Comparison of ENCODE assay signal across 17 cellular contexts in genomic region chr3:112446343-112446742, GRCh38. TPM values are rescaled to one million over a fixed set of nuclear protein-coding genes. Genes with fewer than 3 reads are reported as not detected.
DNase-seq lines count a peak whose midpoint lies in the region; ATAC-seq and TF ChIP-seq lines count a peak whose summit lies in the region.
"Had no signal": no experiment of that assay in that cellular context is flagged by ENCODE, and none has a peak within 500 bp of the region (broad histone marks: within the 10 kb centered on the region; RNA-seq: fewer than 3 reads in every experiment).

No MANE protein-coding gene starts in this region.

- DNase-seq in NCI-H1417 (lab: John Stamatoyannopoulos, UW) (peak in 2 of 3 experiments; percentile 4 to 50), NCI-H1417 treated with DMSO at 0.1 percent for 48 hours (lab: John Stamatoyannopoulos, UW) (no peak), NCI-H2171 treated with DMSO at 0.1 percent for 48 hours (lab: John Stamatoyannopoulos, UW) (peak; percentile 100), choroid plexus epithelial cell (ENCODE audit: low read depth) (peak; percentile 73), trophoblast cell (peak; percentile 60 to 64), body of pancreas (no peak)
- no peak for DNase-seq in effector memory CD4-positive, alpha-beta T cell
- DNase-seq in activated T-cell treated with anti-CD3 and anti-CD28 coated beads, Interleukin-2, amount 50 U/mL, for 24 hours: no peak
- DNase-seq: activated CD8-positive, alpha-beta memory T cell treated with anti-CD3 and anti-CD28 coated beads, Interleukin-2, amount 50 U/mL, for 4 hours; activated naive CD8-positive, alpha-beta T cell treated with anti-CD3 and anti-CD28 coated beads for 36 hours; left lung; NCI-H510A; nucleus accumbens; transverse colon had no signal

- H3K18ac ChIP-seq in trophoblast cell (ENCODE audit: low read length): no peak overlapping the region

- no peak overlapping the region for H4K8ac ChIP-seq in trophoblast cell (ENCODE audit: low read depth, low read length)

- no peak overlapping the region for H3K4ac ChIP-seq in trophoblast cell (ENCODE audit: low read depth, low read length)

- H3K23ac ChIP-seq in trophoblast cell (ENCODE audit: low read length): no peak overlapping the region

- H3K4me1 ChIP-seq in trophoblast cell (ENCODE audit: control insufficient read depth in 1 of 2, insufficient read depth in 2 of 2, low read length in 2 of 2): no peaks in the 10 kb centered on the region
- H3K4me1 ChIP-seq in effector memory CD4-positive, alpha-beta T cell (ENCODE audit: control insufficient read depth, insufficient read depth, low read length, poor library complexity, severe bottlenecking): no peaks in the 10 kb centered on the region
- no peaks in the 10 kb centered on the region for H3K4me1 ChIP-seq in body of pancreas
- H3K4me1 ChIP-seq: left lung, transverse colon had no signal

- H2AK5ac ChIP-seq in trophoblast cell (ENCODE audit: low read length): no peak overlapping the region

- no peaks in the 10 kb centered on the region for H3K79me2 ChIP-seq in trophoblast cell (ENCODE audit: control insufficient read depth, insufficient read depth, low read length, poor library complexity)

- no peak for ATAC-seq in body of pancreas
- ATAC-seq: left lung had no signal

- no peak overlapping the region for H3K4me2 ChIP-seq in trophoblast cell (ENCODE audit: low read length)

- H2BK120ac ChIP-seq in trophoblast cell (ENCODE audit: insufficient read depth, low read length, poor library complexity): no peak overlapping the region

- no peaks in the 10 kb centered on the region for H3K36me3 Mint-ChIP-seq in activated T-cell treated with anti-CD3 and anti-CD28 coated beads, Interleukin-2, amount 50 U/mL, for 24 hours (ENCODE audit: low read depth)

- H2AFZ ChIP-seq in trophoblast cell (ENCODE audit: insufficient read depth, low read length, poor library complexity): no peak overlapping the region

- TF ChIP-seq POLR2A in body of pancreas (IDR thresholded peaks at IDR 0.05): no peak

- no peak overlapping the region for H3K4me3 Mint-ChIP-seq in activated T-cell treated with anti-CD3 and anti-CD28 coated beads, Interleukin-2, amount 50 U/mL, for 24 hours
- H3K4me3 Mint-ChIP-seq: activated naive CD8-positive, alpha-beta T cell treated with anti-CD3 and anti-CD28 coated beads for 36 hours; dendritic cell treated with granulocyte-macrophage colony-stimulating factor and Interleukin-4, amounts not matched to agents 40 ng/mL and 50 ng/mL, for 4 days had no signal

- H2BK12ac ChIP-seq in trophoblast cell (ENCODE audit: low read length): no peak overlapping the region

- no peak overlapping the region for H4K12ac ChIP-seq in trophoblast cell (ENCODE audit: low read depth, low read length)

- no peaks in the 10 kb centered on the region for H3K9me3 Mint-ChIP-seq in activated T-cell treated with anti-CD3 and anti-CD28 coated beads, Interleukin-2, amount 50 U/mL, for 24 hours
- H3K9me3 Mint-ChIP-seq: dendritic cell treated with granulocyte-macrophage colony-stimulating factor and Interleukin-4, amounts not matched to agents 40 ng/mL and 50 ng/mL, for 4 days had no signal

- H3K9me3 ChIP-seq in trophoblast cell (ENCODE audit: insufficient read depth, low read depth, low read length) (no peaks in the 10 kb centered on the region), body of pancreas (no peaks in the 10 kb centered on the region)
- no peaks in the 10 kb centered on the region for H3K9me3 ChIP-seq in effector memory CD4-positive, alpha-beta T cell (ENCODE audit: control insufficient read depth, low read length)
- H3K9me3 ChIP-seq: left lung, transverse colon had no signal

- no peak overlapping the region for H3K27ac Mint-ChIP-seq in activated T-cell treated with anti-CD3 and anti-CD28 coated beads, Interleukin-2, amount 50 U/mL, for 24 hours
- H3K27ac Mint-ChIP-seq: activated naive CD8-positive, alpha-beta T cell treated with anti-CD3 and anti-CD28 coated beads for 36 hours; dendritic cell treated with granulocyte-macrophage colony-stimulating factor and Interleukin-4, amounts not matched to agents 40 ng/mL and 50 ng/mL, for 4 days had no signal

- intact Hi-C loops in body of pancreas (cut with DNase I): no loop called here

- H3K79me1 ChIP-seq in trophoblast cell (ENCODE audit: low read length): no peaks in the 10 kb centered on the region

- WGBS in trophoblast cell (ENCODE audit: extremely low coverage, insufficient coverage, insufficient read length): no CpG with 5 or more reads among the region's 1 CpG
- WGBS in body of pancreas, 2 donors: 67 to 93% methylated on average over 1 of the region's 1 CpG

- TF ChIP-seq CTCF in choroid plexus epithelial cell (conservative IDR thresholded peaks at IDR 0.05; ENCODE audit: low read depth, low read length): no peak
- no peak for TF ChIP-seq CTCF in body of pancreas (IDR thresholded peaks at IDR 0.05)

- H3K27me3 Mint-ChIP-seq in activated T-cell treated with anti-CD3 and anti-CD28 coated beads, Interleukin-2, amount 50 U/mL, for 24 hours: no peaks in the 10 kb centered on the region
- H3K27me3 Mint-ChIP-seq: activated naive CD8-positive, alpha-beta T cell treated with anti-CD3 and anti-CD28 coated beads for 36 hours; dendritic cell treated with granulocyte-macrophage colony-stimulating factor and Interleukin-4, amounts not matched to agents 40 ng/mL and 50 ng/mL, for 4 days had no signal

- no peak overlapping the region for H4K91ac ChIP-seq in trophoblast cell (ENCODE audit: low read depth, low read length)

- H3K27me3 ChIP-seq in trophoblast cell (ENCODE audit: insufficient read depth, low read length): no peaks in the 10 kb centered on the region
- no peaks in the 10 kb centered on the region for H3K27me3 ChIP-seq in effector memory CD4-positive, alpha-beta T cell (replicated peaks; ENCODE audit: control insufficient read depth, insufficient read depth, low read length, poor library complexity, severe bottlenecking)
- H3K27me3 ChIP-seq in body of pancreas: no peaks in the 10 kb centered on the region
- H3K27me3 ChIP-seq: left lung, transverse colon had no signal

- no peak overlapping the region for H2BK5ac ChIP-seq in trophoblast cell (ENCODE audit: low read depth, low read length, poor library complexity)

- H3K9ac ChIP-seq in trophoblast cell (ENCODE audit: low read length): no peak overlapping the region

- H3K4me1 Mint-ChIP-seq in activated T-cell treated with anti-CD3 and anti-CD28 coated beads, Interleukin-2, amount 50 U/mL, for 24 hours (ENCODE audit: low read depth): peaks cover 14% of the 10 kb centered on the region

- H3K36me3 ChIP-seq in trophoblast cell (ENCODE audit: control insufficient read depth in 1 of 2, insufficient read depth in 2 of 2, low read length in 2 of 2) (no peaks in the 10 kb centered on the region), body of pancreas (replicated peaks in 1 of 2; ENCODE audit: insufficient read depth in 1 of 2, low read depth in 2 of 2) (no peaks in the 10 kb centered on the region)
- H3K36me3 ChIP-seq in effector memory CD4-positive, alpha-beta T cell (ENCODE audit: control insufficient read depth, insufficient read depth, low read length): no peaks in the 10 kb centered on the region
- H3K36me3 ChIP-seq: left lung, transverse colon had no signal

- no peak overlapping the region for H3K4me3 ChIP-seq in choroid plexus epithelial cell (ENCODE audit: low read depth, low read length)
- no peak overlapping the region for H3K4me3 ChIP-seq in trophoblast cell (ENCODE audit: low read depth, low read length)
- no peak overlapping the region for H3K4me3 ChIP-seq in effector memory CD4-positive, alpha-beta T cell (ENCODE audit: insufficient read depth, low read depth, low read length, poor library complexity, severe bottlenecking)
- H3K4me3 ChIP-seq in body of pancreas: no peak overlapping the region
- H3K4me3 ChIP-seq: left lung, transverse colon had no signal

- H3K27ac ChIP-seq in trophoblast cell (ENCODE audit: low read depth, low read length): no peak overlapping the region
- no peak overlapping the region for H3K27ac ChIP-seq in effector memory CD4-positive, alpha-beta T cell (ENCODE audit: insufficient read depth, low read length, poor library complexity, severe bottlenecking)
- H3K27ac ChIP-seq in body of pancreas: no peak overlapping the region
- H3K27ac ChIP-seq: 22Rv1, left lung, transverse colon had no signal

- H3K14ac ChIP-seq in trophoblast cell (ENCODE audit: low read length): no peak overlapping the region

RNA-seq across cellular contexts. Expression of gene BTLA, which starts 52.9 kb away (rescaled TPM):
- polyA plus RNA-seq in trophoblast cell (2013): 0.11 and 0.12 TPM in 2 replicates
- total RNA-seq in body of pancreas: not detected
- total RNA-seq: glomerular endothelial cell had no signal

Comparison
In these comparisons a context has a peak if more than half of its experiments do, and no peak if none do; other contexts are left out.
1. DNase-seq: peak in NCI-H1417 (2 of 3), NCI-H2171 treated with DMSO at 0.1 percent for 48 hours (single experiment), choroid plexus epithelial cell (single experiment) and trophoblast cell (2 of 2); none in NCI-H1417 treated with DMSO at 0.1 percent for 48 hours (single experiment), effector memory CD4-positive, alpha-beta T cell (0 of 3), body of pancreas (0 of 4) and activated T-cell treated with anti-CD3 and anti-CD28 coated beads, Interleukin-2, amount 50 U/mL, for 24 hours (single experiment).